Comparison of ENCODE assay signal across 1 cellular context in the genomic region with DNA sequence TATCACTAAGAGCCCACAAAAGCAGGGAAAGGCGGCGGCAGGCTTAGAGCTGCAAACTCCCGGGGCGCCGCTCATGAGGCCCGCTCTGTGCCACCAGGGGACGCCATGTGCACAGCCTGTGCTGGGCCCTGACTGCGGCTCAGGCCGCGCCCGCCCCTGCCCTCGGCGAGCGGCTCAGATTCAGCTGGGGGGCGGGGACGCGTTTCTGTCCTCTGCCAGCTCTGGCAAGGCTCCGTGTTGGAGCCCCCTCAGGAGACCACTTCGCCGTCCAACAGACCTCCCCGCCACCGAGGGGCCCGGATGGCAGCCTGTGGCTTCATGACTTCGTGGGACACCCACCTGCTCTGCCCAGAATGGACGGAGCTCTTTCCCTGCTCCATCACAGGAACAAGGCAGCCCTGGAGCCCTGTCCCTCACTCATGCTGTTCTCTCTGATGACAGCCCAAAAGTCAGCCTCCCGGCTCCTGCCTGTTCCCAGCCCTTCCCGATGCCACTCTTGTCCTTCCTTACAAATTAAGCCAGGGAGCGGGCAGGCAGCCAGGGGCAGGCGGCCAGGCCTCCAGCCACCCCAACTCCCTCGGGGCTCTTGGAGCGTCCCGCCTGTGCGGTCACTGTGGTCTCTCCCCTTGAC.
TF ChIP-seq lines count a peak whose summit lies in the region.

No MANE protein-coding gene starts in this region.

TF ChIP-seq in HEK293, 187 proteins besides CTCF, POLR2A, EP300 and RAD21 (continued from another document and continues in another):
- TF ChIP-seq, protein P1, sequence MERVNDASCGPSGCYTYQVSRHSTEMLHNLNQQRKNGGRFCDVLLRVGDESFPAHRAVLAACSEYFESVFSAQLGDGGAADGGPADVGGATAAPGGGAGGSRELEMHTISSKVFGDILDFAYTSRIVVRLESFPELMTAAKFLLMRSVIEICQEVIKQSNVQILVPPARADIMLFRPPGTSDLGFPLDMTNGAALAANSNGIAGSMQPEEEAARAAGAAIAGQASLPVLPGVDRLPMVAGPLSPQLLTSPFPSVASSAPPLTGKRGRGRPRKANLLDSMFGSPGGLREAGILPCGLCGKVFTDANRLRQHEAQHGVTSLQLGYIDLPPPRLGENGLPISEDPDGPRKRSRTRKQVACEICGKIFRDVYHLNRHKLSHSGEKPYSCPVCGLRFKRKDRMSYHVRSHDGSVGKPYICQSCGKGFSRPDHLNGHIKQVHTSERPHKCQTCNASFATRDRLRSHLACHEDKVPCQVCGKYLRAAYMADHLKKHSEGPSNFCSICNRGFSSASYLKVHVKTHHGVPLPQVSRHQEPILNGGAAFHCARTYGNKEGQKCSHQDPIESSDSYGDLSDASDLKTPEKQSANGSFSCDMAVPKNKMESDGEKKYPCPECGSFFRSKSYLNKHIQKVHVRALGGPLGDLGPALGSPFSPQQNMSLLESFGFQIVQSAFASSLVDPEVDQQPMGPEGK (tag by site-specific recombination; IDR thresholded peaks at IDR 0.05): peak; percentile 66
- no peak for TF ChIP-seq ZNF214 (tag by site-specific recombination; IDR thresholded peaks at IDR 0.05; ENCODE audit: borderline replicate concordance)
- TF ChIP-seq, protein P2, sequence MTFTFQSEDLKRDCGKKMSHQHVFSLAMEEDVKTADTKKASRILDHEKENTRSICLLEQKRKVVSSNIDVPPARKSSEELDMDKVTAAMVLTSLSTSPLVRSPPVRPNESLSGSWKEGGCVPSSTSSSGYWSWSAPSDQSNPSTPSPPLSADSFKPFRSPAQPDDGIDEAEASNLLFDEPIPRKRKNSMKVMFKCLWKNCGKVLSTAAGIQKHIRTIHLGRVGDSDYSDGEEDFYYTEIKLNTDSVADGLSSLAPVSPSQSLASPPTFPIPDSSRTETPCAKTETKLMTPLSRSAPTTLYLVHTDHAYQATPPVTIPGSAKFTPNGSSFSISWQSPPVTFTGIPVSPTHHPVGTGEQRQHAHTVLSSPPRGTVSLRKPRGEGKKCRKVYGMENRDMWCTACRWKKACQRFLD (tag by site-specific recombination; IDR thresholded peaks at IDR 0.05): no peak
- TF ChIP-seq PRDM1 (tag by site-specific recombination; IDR thresholded peaks at IDR 0.05): no peak
- no peak for TF ChIP-seq ZNF19 (tag by site-specific recombination; IDR thresholded peaks at IDR 0.05; ENCODE audit: low read depth)
- no peak for TF ChIP-seq ZNF112 (tag by site-specific recombination; IDR thresholded peaks at IDR 0.05)
- no peak for TF ChIP-seq ZNF202 (tag by site-specific recombination; IDR thresholded peaks at IDR 0.05; ENCODE audit: borderline replicate concordance)
- TF ChIP-seq SCRT2 (tag by site-specific recombination; IDR thresholded peaks at IDR 0.05): peak; percentile 35
- no peak for TF ChIP-seq ZNF544 (tag by site-specific recombination; IDR thresholded peaks at IDR 0.05)
- no peak for TF ChIP-seq ZNF37A (tag by site-specific recombination; IDR thresholded peaks at IDR 0.05)
- no peak for TF ChIP-seq ZNF510 (tag by site-specific recombination; IDR thresholded peaks at IDR 0.05; ENCODE audit: insufficient replicate concordance)
- no peak for TF ChIP-seq ZNF555 (tag by site-specific recombination; conservative IDR thresholded peaks at IDR 0.05)
- TF ChIP-seq ZNF391 (tag by site-specific recombination; IDR thresholded peaks at IDR 0.05; ENCODE audit: borderline replicate concordance, low read depth): 0 out of 2 replicates have a peak, but pooled peaks have one; percentile 37
- TF ChIP-seq ZNF639 (tag by site-specific recombination; IDR thresholded peaks at IDR 0.05): no peak
- TF ChIP-seq ZNF169 (tag by site-specific recombination; IDR thresholded peaks at IDR 0.05): no peak
- TF ChIP-seq, protein P3, sequence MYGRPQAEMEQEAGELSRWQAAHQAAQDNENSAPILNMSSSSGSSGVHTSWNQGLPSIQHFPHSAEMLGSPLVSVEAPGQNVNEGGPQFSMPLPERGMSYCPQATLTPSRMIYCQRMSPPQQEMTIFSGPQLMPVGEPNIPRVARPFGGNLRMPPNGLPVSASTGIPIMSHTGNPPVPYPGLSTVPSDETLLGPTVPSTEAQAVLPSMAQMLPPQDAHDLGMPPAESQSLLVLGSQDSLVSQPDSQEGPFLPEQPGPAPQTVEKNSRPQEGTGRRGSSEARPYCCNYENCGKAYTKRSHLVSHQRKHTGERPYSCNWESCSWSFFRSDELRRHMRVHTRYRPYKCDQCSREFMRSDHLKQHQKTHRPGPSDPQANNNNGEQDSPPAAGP (tag by site-specific recombination; IDR thresholded peaks at IDR 0.05): peak; percentile 50; the same call in 1 of the 2 replicates
- no peak for TF ChIP-seq ZNF571 (tag by site-specific recombination; IDR thresholded peaks at IDR 0.05)
- peak; percentile 21; the same call in 1 of the 2 replicates for TF ChIP-seq WT1 (tag by site-specific recombination; IDR thresholded peaks at IDR 0.05)
- TF ChIP-seq ZNF433 (tag by site-specific recombination; IDR thresholded peaks at IDR 0.05; ENCODE audit: low read depth): no peak
- TF ChIP-seq PRDM4 (tag by site-specific recombination; IDR thresholded peaks at IDR 0.05): peak; percentile 74
- no peak for TF ChIP-seq HOXA7 (CRISPR knock-in tag; IDR thresholded peaks at IDR 0.05; ENCODE audit: borderline replicate concordance)
- peak; percentile 71 for TF ChIP-seq ZNF654 (tag by site-specific recombination; IDR thresholded peaks at IDR 0.05; ENCODE audit: low read depth)
- TF ChIP-seq ZNF707 (tag by site-specific recombination; IDR thresholded peaks at IDR 0.05): no peak
- TF ChIP-seq ZNF747 (tag by site-specific recombination; IDR thresholded peaks at IDR 0.05): no peak
- 0 out of 2 replicates have a peak, but pooled peaks have one; percentile 27 for TF ChIP-seq ZNF843 (tag by site-specific recombination; IDR thresholded peaks at IDR 0.05)
- TF ChIP-seq ZSCAN5A (tag by site-specific recombination; IDR thresholded peaks at IDR 0.05): no peak
- TF ChIP-seq ZNF629 (tag by site-specific recombination; IDR thresholded peaks at IDR 0.05): 0 out of 2 replicates have a peak, but pooled peaks have one; percentile 23
- peak; percentile 78 for TF ChIP-seq ZNF600 (tag by site-specific recombination; IDR thresholded peaks at IDR 0.05)
- no peak for TF ChIP-seq ZNF529 (tag by site-specific recombination; IDR thresholded peaks at IDR 0.05; ENCODE audit: insufficient replicate concordance)
- TF ChIP-seq ZNF10 (tag by site-specific recombination; IDR thresholded peaks at IDR 0.05): no peak
- TF ChIP-seq ZNF768 (tag by site-specific recombination; IDR thresholded peaks at IDR 0.05): no peak
- TF ChIP-seq FEZF1 (tag by site-specific recombination; IDR thresholded peaks at IDR 0.05): no peak
- TF ChIP-seq ZNF426 (tag by site-specific recombination; IDR thresholded peaks at IDR 0.05): no peak
- no peak for TF ChIP-seq ZNF175 (tag by site-specific recombination; IDR thresholded peaks at IDR 0.05)
- TF ChIP-seq ZSCAN30 (tag by site-specific recombination; IDR thresholded peaks at IDR 0.05): peak; percentile 77
- TF ChIP-seq ZNF350 (tag by site-specific recombination; IDR thresholded peaks at IDR 0.05): no peak
- TF ChIP-seq, protein P4, sequence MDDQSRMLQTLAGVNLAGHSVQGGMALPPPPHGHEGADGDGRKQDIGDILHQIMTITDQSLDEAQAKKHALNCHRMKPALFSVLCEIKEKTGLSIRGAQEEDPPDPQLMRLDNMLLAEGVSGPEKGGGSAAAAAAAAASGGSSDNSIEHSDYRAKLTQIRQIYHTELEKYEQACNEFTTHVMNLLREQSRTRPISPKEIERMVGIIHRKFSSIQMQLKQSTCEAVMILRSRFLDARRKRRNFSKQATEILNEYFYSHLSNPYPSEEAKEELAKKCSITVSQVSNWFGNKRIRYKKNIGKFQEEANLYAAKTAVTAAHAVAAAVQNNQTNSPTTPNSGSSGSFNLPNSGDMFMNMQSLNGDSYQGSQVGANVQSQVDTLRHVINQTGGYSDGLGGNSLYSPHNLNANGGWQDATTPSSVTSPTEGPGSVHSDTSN (CRISPR knock-in tag; IDR thresholded peaks at IDR 0.05): no peak
- TF ChIP-seq ZNF274 (IDR thresholded peaks at IDR 0.05; ENCODE audit: low read length): no peak
- no peak for TF ChIP-seq ZNF274 (tag by site-specific recombination; IDR thresholded peaks at IDR 0.05; ENCODE audit: borderline replicate concordance)
- TF ChIP-seq MZF1 (tag by site-specific recombination; IDR thresholded peaks at IDR 0.05; ENCODE audit: borderline replicate concordance): no peak
- TF ChIP-seq, protein P5, sequence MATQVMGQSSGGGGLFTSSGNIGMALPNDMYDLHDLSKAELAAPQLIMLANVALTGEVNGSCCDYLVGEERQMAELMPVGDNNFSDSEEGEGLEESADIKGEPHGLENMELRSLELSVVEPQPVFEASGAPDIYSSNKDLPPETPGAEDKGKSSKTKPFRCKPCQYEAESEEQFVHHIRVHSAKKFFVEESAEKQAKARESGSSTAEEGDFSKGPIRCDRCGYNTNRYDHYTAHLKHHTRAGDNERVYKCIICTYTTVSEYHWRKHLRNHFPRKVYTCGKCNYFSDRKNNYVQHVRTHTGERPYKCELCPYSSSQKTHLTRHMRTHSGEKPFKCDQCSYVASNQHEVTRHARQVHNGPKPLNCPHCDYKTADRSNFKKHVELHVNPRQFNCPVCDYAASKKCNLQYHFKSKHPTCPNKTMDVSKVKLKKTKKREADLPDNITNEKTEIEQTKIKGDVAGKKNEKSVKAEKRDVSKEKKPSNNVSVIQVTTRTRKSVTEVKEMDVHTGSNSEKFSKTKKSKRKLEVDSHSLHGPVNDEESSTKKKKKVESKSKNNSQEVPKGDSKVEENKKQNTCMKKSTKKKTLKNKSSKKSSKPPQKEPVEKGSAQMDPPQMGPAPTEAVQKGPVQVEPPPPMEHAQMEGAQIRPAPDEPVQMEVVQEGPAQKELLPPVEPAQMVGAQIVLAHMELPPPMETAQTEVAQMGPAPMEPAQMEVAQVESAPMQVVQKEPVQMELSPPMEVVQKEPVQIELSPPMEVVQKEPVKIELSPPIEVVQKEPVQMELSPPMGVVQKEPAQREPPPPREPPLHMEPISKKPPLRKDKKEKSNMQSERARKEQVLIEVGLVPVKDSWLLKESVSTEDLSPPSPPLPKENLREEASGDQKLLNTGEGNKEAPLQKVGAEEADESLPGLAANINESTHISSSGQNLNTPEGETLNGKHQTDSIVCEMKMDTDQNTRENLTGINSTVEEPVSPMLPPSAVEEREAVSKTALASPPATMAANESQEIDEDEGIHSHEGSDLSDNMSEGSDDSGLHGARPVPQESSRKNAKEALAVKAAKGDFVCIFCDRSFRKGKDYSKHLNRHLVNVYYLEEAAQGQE (tag by site-specific recombination; IDR thresholded peaks at IDR 0.05): no peak
- no peak for TF ChIP-seq ZNF792 (tag by site-specific recombination; IDR thresholded peaks at IDR 0.05)
- peak; percentile 62; the same call in 1 of the 2 replicates for TF ChIP-seq ZFP37 (tag by site-specific recombination; IDR thresholded peaks at IDR 0.05)
- TF ChIP-seq MEIS1 (CRISPR knock-in tag; IDR thresholded peaks at IDR 0.05; ENCODE audit: borderline replicate concordance): no peak
- TF ChIP-seq ZNF423 (tag by site-specific recombination; IDR thresholded peaks at IDR 0.05): no peak
- TF ChIP-seq, protein P6, sequence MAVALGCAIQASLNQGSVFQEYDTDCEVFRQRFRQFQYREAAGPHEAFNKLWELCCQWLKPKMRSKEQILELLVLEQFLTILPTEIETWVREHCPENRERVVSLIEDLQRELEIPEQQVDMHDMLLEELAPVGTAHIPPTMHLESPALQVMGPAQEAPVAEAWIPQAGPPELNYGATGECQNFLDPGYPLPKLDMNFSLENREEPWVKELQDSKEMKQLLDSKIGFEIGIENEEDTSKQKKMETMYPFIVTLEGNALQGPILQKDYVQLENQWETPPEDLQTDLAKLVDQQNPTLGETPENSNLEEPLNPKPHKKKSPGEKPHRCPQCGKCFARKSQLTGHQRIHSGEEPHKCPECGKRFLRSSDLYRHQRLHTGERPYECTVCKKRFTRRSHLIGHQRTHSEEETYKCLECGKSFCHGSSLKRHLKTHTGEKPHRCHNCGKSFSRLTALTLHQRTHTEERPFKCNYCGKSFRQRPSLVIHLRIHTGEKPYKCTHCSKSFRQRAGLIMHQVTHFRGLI (tag by site-specific recombination; IDR thresholded peaks at IDR 0.05): 0 out of 2 replicates have a peak, but pooled peaks have one; percentile 44
- TF ChIP-seq SP3 (tag by site-specific recombination; IDR thresholded peaks at IDR 0.05): peak; percentile 39; the same call in 1 of the 2 replicates
- peak; percentile 31; the same call in 1 of the 2 replicates for TF ChIP-seq ZFHX2 (tag by site-specific recombination; conservative IDR thresholded peaks at IDR 0.05)
- no peak for TF ChIP-seq ZNF560 (tag by site-specific recombination; IDR thresholded peaks at IDR 0.05; ENCODE audit: borderline replicate concordance)
- TF ChIP-seq KLF7 (tag by site-specific recombination; IDR thresholded peaks at IDR 0.05; ENCODE audit: borderline replicate concordance): no peak; the same call in 1 of the 2 replicates
